Comparison of ENCODE assay signal across 1 cellular context in genomic region chr19:8460516-8461298, GRCh38.
TF ChIP-seq lines count a peak whose summit lies in the region.

No MANE protein-coding gene starts in this region.

TF ChIP-seq in GM23338, 12 proteins besides CTCF, POLR2A, EP300 and RAD21 (continued from another document):
- TF ChIP-seq ZNF462 (CRISPR knock-in tag; IDR thresholded peaks at IDR 0.05), result no peak
- no peak for TF ChIP-seq EZH2phosphoT487 (IDR thresholded peaks at IDR 0.05; ENCODE audit: unreplicated experiment)
- TF ChIP-seq NANOG (IDR thresholded peaks at IDR 0.05; ENCODE audit: borderline replicate concordance), result no peak
- TF ChIP-seq ZNF331 (CRISPR knock-in tag; IDR thresholded peaks at IDR 0.05; ENCODE audit: low read depth), result no peak
- no peak for TF ChIP-seq EZH2 (IDR thresholded peaks at IDR 0.05; ENCODE audit: low read depth, unreplicated experiment)
- TF ChIP-seq, protein P1, sequence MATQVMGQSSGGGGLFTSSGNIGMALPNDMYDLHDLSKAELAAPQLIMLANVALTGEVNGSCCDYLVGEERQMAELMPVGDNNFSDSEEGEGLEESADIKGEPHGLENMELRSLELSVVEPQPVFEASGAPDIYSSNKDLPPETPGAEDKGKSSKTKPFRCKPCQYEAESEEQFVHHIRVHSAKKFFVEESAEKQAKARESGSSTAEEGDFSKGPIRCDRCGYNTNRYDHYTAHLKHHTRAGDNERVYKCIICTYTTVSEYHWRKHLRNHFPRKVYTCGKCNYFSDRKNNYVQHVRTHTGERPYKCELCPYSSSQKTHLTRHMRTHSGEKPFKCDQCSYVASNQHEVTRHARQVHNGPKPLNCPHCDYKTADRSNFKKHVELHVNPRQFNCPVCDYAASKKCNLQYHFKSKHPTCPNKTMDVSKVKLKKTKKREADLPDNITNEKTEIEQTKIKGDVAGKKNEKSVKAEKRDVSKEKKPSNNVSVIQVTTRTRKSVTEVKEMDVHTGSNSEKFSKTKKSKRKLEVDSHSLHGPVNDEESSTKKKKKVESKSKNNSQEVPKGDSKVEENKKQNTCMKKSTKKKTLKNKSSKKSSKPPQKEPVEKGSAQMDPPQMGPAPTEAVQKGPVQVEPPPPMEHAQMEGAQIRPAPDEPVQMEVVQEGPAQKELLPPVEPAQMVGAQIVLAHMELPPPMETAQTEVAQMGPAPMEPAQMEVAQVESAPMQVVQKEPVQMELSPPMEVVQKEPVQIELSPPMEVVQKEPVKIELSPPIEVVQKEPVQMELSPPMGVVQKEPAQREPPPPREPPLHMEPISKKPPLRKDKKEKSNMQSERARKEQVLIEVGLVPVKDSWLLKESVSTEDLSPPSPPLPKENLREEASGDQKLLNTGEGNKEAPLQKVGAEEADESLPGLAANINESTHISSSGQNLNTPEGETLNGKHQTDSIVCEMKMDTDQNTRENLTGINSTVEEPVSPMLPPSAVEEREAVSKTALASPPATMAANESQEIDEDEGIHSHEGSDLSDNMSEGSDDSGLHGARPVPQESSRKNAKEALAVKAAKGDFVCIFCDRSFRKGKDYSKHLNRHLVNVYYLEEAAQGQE (IDR thresholded peaks at IDR 0.05; ENCODE audit: unreplicated experiment), result no peak
- TF ChIP-seq POLR2AphosphoS5 (IDR thresholded peaks at IDR 0.05; ENCODE audit: low read depth), result no peak
